Comparison of ENCODE assay signal across 8 cellular contexts in genomic region chr5:57174128-57174849, GRCh38. TPM values are rescaled to one million over a fixed set of nuclear protein-coding genes. Genes with fewer than 3 reads are reported as not detected.
A peak's percentile ranks its signal among the peaks of the same experiment; 100 is the strongest.
DNase-seq lines count a peak whose midpoint lies in the region; ATAC-seq, FAIRE-seq and TF ChIP-seq lines count a peak whose summit lies in the region.

No MANE protein-coding gene starts in this region.

- peak; percentile 3 for ATAC-seq in HG02759 (IDR thresholded peaks at IDR 0.05; ENCODE audit: unreplicated experiment)
- ATAC-seq in HG03521 (IDR thresholded peaks at IDR 0.05; ENCODE audit: unreplicated experiment): no peak

- no peak for FAIRE-seq in bronchial epithelial cell (lab: Jason Lieb, UNC)

- TF ChIP-seq CTCF in bronchial epithelial cell (IDR thresholded peaks at IDR 0.05; ENCODE audit: insufficient read depth, low read length, severe bottlenecking): no peak

- no peaks in the 10 kb centered on the region for H3K36me3 ChIP-seq in bronchial epithelial cell (ENCODE audit: control insufficient read depth, insufficient read depth, low read length)

- peak overlapping the region; percentile 99 for H3K4me3 ChIP-seq in bronchial epithelial cell (ENCODE audit: low read depth, low read length)

- H3K27me3 ChIP-seq in bronchial epithelial cell (ENCODE audit: control insufficient read depth, insufficient read depth, low read length): no peaks in the 10 kb centered on the region

- TF ChIP-seq POLR2A in Raji (IDR thresholded peaks at IDR 0.05; ENCODE audit: insufficient read depth, low read depth, low read length): peak; percentile 35

- DNase-seq in NCI-H345 (lab: John Stamatoyannopoulos, UW): peak; percentile 29
- no peak for DNase-seq in NCI-H345 treated with DMSO at 0.1 percent for 48 hours (lab: John Stamatoyannopoulos, UW; ENCODE audit: unreplicated experiment)
- DNase-seq in bronchial epithelial cell (ENCODE audit: low read depth): no peak
- peak; percentile 58 for DNase-seq in kidney tubule cell (ENCODE audit: low spot score)
- peak; percentile 35 for DNase-seq in stimulated activated CD4-positive, alpha-beta T cell treated with anti-CD3 and anti-CD28 coated beads, Interleukin-4, amount 100 ng/mL, for 24 hours

RNA-seq across cellular contexts. Expression of gene GPBP1, which starts 0.4 kb away (rescaled TPM):
- 84.2 and 87.3 TPM in 2 replicates for total RNA-seq in bronchial epithelial cell

Comparison
In these comparisons a context has a peak if more than half of its experiments do, and no peak if none do; other contexts are left out.
1. DNase-seq: peak in NCI-H345 (single experiment), kidney tubule cell (single experiment) and stimulated activated CD4-positive, alpha-beta T cell treated with anti-CD3 and anti-CD28 coated beads, Interleukin-4, amount 100 ng/mL, for 24 hours (single experiment); none in NCI-H345 treated with DMSO at 0.1 percent for 48 hours (single experiment) and bronchial epithelial cell (single experiment).